13 cellular contexts compared by ENCODE assay signal in the genomic region with DNA sequence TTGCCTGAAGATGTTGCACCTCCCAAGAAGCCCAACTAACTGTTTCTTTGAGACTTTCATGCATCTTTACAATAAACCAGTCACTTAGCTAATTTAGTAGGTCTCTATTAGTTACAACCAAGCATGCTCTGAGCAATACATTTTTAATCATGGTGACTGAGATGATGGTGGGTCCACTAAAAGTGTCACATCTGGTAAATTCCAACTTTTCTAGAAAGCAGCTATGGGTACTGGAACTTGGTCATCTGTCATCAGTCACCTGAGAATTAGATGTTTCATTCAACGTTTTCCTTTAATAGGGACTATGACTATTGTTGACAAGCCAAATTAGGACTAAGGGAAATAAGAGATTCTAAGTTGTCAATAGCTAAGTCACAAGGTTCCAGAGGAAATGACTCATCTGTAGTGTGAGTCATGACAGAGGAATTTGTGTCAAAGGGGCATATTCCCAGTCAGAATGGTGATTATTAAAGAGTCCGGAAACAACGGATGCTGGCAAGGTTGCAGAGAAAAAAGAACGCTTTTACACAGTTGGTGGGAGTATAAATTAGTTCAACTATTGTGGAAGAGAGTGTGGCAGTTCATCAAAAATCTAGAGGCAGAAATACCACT.
A peak's percentile ranks its signal among the peaks of the same experiment; 100 is the strongest.
DNase-seq lines count a peak whose midpoint lies in the region; ATAC-seq and TF ChIP-seq lines count a peak whose summit lies in the region.
"Had no signal": no experiment of that assay in that cellular context is flagged by ENCODE, and none has a peak within 500 bp of the region (broad histone marks: within the 10 kb centered on the region; RNA-seq: fewer than 3 reads in every experiment).

No MANE protein-coding gene starts in this region.

- no peak for ATAC-seq in HG02623 (IDR thresholded peaks at IDR 0.05; ENCODE audit: unreplicated experiment)

- intact Hi-C loops in transverse colon (cut with DNase I; ENCODE audit: low total_unique reads): no loop called here

- TF ChIP-seq CTCF in astrocyte of the spinal cord (IDR thresholded peaks at IDR 0.05; ENCODE audit: low read depth, low read length) (no peak), transverse colon (IDR thresholded peaks at IDR 0.05) (no peak)

- no peak for TF ChIP-seq POLR2A in transverse colon (IDR thresholded peaks at IDR 0.05)

- in situ Hi-C loops in astrocyte of the spinal cord (cut with HindIII; ENCODE audit: low sequenced_read_pairs): no loop called here
- in situ Hi-C loops in transverse colon (cut with MboI; ENCODE audit: low pct_ligation_motif_present in 1 of 4, low pct_unique_long_range_greater_than_20kb in 1 of 4, low sequenced_read_pairs in 3 of 4): no loop called here

- WGBS in transverse colon (ENCODE audit: low coverage in 1 of 2), 2 donors: 79 to 87% methylated on average over 3 to 4 of the region's 4 CpGs

- H3K4me3 ChIP-seq in astrocyte of the spinal cord (ENCODE audit: low read depth, low read length) (no peak overlapping the region), transverse colon (no peak overlapping the region)
- H3K4me3 ChIP-seq: smooth muscle cell had no signal

- H3K4me1 ChIP-seq in transverse colon: no peaks in the 10 kb centered on the region

- no peaks in the 10 kb centered on the region for H3K36me3 ChIP-seq in transverse colon

- H3K9me3 ChIP-seq in transverse colon: peaks cover 0 to 2% of the 10 kb centered on the region in 2 donors

- DNase-seq in A172 (ENCODE audit: low spot score): peak; percentile 98
- DNase-seq in HT-29 (ENCODE audit: low spot score): peak; percentile 41
- DNase-seq in astrocyte of the spinal cord (ENCODE audit: low read depth, low spot score): peak; percentile 81
- DNase-seq in iris pigment epithelial cell (ENCODE audit: low read depth): peak; percentile 53
- DNase-seq in NAMALWA (ENCODE audit: low spot score): no peak
- no peak for DNase-seq in mesenteric fat pad (ENCODE audit: low spot score)
- no peak for DNase-seq in transverse colon
- DNase-seq: activated CD4-positive, alpha-beta T cell treated with anti-CD3 and anti-CD28 coated beads for 4 hours; activated effector memory CD4-positive, alpha-beta T cell treated with anti-CD3 and anti-CD28 coated beads, Interleukin-2, amount 50 U/mL, for 16 hours; NCI-H446 treated with DMSO at 0.1 percent for 48 hours; SHP77 treated with DMSO at 0.1 percent for 48 hours had no signal

- H3K27me3 ChIP-seq in transverse colon: no peaks in the 10 kb centered on the region

- TF ChIP-seq EP300 in transverse colon (IDR thresholded peaks at IDR 0.05; ENCODE audit: low read depth): no peak

- no peak overlapping the region for H3K27ac ChIP-seq in transverse colon

Comparison
In these comparisons a context has a peak if more than half of its experiments do, and no peak if none do; other contexts are left out.
1. DNase-seq: peak in A172 (single experiment), HT-29 (single experiment), astrocyte of the spinal cord (single experiment) and iris pigment epithelial cell (single experiment); none in NAMALWA (single experiment), mesenteric fat pad (single experiment) and transverse colon (single experiment).